In the genomic region with DNA sequence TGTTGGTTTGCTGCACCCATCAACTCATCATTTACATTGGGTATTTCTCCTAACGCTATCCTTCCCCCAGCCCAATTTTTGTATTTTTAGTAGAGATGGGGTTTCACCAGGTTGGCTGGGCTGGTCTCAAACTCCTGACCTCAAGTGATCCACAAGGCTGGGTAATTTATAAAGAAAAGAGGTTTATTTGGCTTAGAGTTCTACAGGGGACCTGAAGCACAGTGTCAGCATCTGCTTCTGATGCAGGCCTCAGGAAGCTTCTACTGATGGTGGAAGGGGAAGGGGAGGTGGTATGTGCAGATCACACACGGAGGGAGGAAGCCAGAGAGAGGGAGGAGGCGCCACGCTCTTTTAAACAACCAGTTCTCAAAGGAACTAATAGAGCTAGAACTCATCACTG, we compare ENCODE assay signal across 9 cellular contexts.
"Had no signal": no experiment of that assay in that cellular context is flagged by ENCODE, and none has a peak within 500 bp of the region (broad histone marks: within the 10 kb centered on the region; RNA-seq: fewer than 3 reads in every experiment).

No MANE protein-coding gene starts in this region.

- H3K9me3 ChIP-seq: HAP-1 had no signal

- H3K4me3 Mint-ChIP-seq: HFFc6, IgD-negative memory B cell had no signal

- H3K27me3 Mint-ChIP-seq: IgD-negative memory B cell had no signal

- H3K27ac ChIP-seq: GM23248, HL-60 had no signal

- H3K4me1 ChIP-seq: HAP-1 had no signal

- ATAC-seq: HCT116, HepG2 had no signal

- H3K9ac ChIP-seq: GM23248 had no signal

- H3K4me3 ChIP-seq: GM23248, HAP-1 had no signal

- DNase-seq: GM23248, GOT3, H7, HFFc6 had no signal

- H2AFZ ChIP-seq: GM23248 had no signal

- FAIRE-seq: HepG2 had no signal

- H3K27ac Mint-ChIP-seq: HFFc6, IgD-negative memory B cell had no signal
